ENCODE assay signal across 15 cellular contexts in genomic region chr19:18858906-18859646, GRCh38. TPM values are rescaled to one million over a fixed set of nuclear protein-coding genes. Genes with fewer than 3 reads are reported as not detected.
A peak's percentile ranks its signal among the peaks of the same experiment; 100 is the strongest.
DNase-seq lines count a peak whose midpoint lies in the region; ATAC-seq, FAIRE-seq and TF ChIP-seq lines count a peak whose summit lies in the region.
"Had no signal": no experiment of that assay in that cellular context is flagged by ENCODE, and none has a peak within 500 bp of the region (broad histone marks: within the 10 kb centered on the region; RNA-seq: fewer than 3 reads in every experiment).

No MANE protein-coding gene starts in this region.

- H3K27ac ChIP-seq in cingulate gyrus (ENCODE audit: low read depth, low read length) (peak overlapping the region; percentile 47), gastrocnemius medialis (peak overlapping the region in 3 of 4 donors; percentile 23 to 70 (median 30))
- H3K27ac ChIP-seq: KMS-11 had no signal

- no peak for DNase-seq in GM12891 (ENCODE audit: insufficient read length, low spot score)
- peak; percentile 15 for DNase-seq in NCI-H69 (lab: John Stamatoyannopoulos, UW)
- no peak for DNase-seq in gastrocnemius medialis
- no peak for DNase-seq in NCI-H146 (lab: John Stamatoyannopoulos, UW)
- DNase-seq in NCI-H1930 (lab: John Stamatoyannopoulos, UW), result no peak
- DNase-seq: AML-193, DMS79 treated with DMSO at 0.1 percent for 48 hours, NCI-H1417, NCI-H2029, NCI-H510A, NCI-H774 had no signal

- no peaks in the 10 kb centered on the region for H3K9me3 ChIP-seq in gastrocnemius medialis
- H3K9me3 ChIP-seq: HAP-1 had no signal

- H3K4me3 ChIP-seq in gastrocnemius medialis, result no peak overlapping the region
- H3K4me3 ChIP-seq: HAP-1 had no signal

- no peak for TF ChIP-seq CTCF in gastrocnemius medialis (IDR thresholded peaks at IDR 0.05 in 4 of 5, conservative IDR thresholded peaks at IDR 0.05 in 1 of 5)

- peaks cover 0 to 99% of the 10 kb centered on the region in 2 donors for H3K36me3 ChIP-seq in gastrocnemius medialis

- FAIRE-seq in GM12891 (lab: Jason Lieb, UNC), result no peak

- TF ChIP-seq POLR2A in GM12891 (IDR thresholded peaks at IDR 0.05; ENCODE audit: low read depth, low read length), result no peak; the same call in 1 of the 2 replicates
- TF ChIP-seq POLR2A in gastrocnemius medialis (IDR thresholded peaks at IDR 0.05), result no peak

- no peaks in the 10 kb centered on the region for H3K27me3 ChIP-seq in gastrocnemius medialis

- in situ Hi-C loops in gastrocnemius medialis (cut with MboI; ENCODE audit: low sequenced_read_pairs in 4 of 4), result loop anchor here in 1 of 4 donors (10.0 kb wide), 1 partner anchor 264 kb away; no protein-coding TSS in a partner anchor

- intact Hi-C loops in gastrocnemius medialis (cut with DNase I; ENCODE audit: low total_unique reads), result no loop called here

- ATAC-seq in gastrocnemius medialis (no peak), GM18511 (IDR thresholded peaks at IDR 0.05; ENCODE audit: unreplicated experiment) (no peak)

- peaks cover 0 to 14% of the 10 kb centered on the region in 2 donors for H3K4me1 ChIP-seq in gastrocnemius medialis
- H3K4me1 ChIP-seq: HAP-1 had no signal

TF ChIP-seq in GM12891, 5 proteins besides CTCF, POLR2A, EP300 and RAD21:
- TF ChIP-seq POU2F2 (IDR thresholded peaks at IDR 0.05; ENCODE audit: low read depth, low read length) (no peak), POLR2AphosphoS5 (IDR thresholded peaks at IDR 0.05; ENCODE audit: low read depth, low read length) (peak; percentile 21; the same call in 1 of the 2 replicates), SPI1 (IDR thresholded peaks at IDR 0.05; ENCODE audit: low read depth, low read length) (no peak), TAF1 (IDR thresholded peaks at IDR 0.05; ENCODE audit: low read depth, low read length) (no peak), PAX5 (IDR thresholded peaks at IDR 0.05; ENCODE audit: insufficient read depth, low read length, severe bottlenecking) (no peak)

RNA-seq across cellular contexts. Expression of gene UPF1, which starts 27.3 kb away (rescaled TPM):
- polyA plus RNA-seq in GM12891 (2012; ENCODE audit: low read depth, missing spikeins), result 25.1 TPM
- 10 to 100 TPM; 26.0 to 64.9 (median 46.4) TPM for total RNA-seq in gastrocnemius medialis

RNA-seq across cellular contexts. Expression of gene CERS1, which starts 36.9 kb away (rescaled TPM):
- polyA plus RNA-seq in GM12891 (2012; ENCODE audit: low read depth, missing spikeins), result 0.14 TPM
- total RNA-seq in gastrocnemius medialis, result 1 to 10 TPM; 1.1 to 6.9 (median 3.3) TPM
